In the genomic region with DNA sequence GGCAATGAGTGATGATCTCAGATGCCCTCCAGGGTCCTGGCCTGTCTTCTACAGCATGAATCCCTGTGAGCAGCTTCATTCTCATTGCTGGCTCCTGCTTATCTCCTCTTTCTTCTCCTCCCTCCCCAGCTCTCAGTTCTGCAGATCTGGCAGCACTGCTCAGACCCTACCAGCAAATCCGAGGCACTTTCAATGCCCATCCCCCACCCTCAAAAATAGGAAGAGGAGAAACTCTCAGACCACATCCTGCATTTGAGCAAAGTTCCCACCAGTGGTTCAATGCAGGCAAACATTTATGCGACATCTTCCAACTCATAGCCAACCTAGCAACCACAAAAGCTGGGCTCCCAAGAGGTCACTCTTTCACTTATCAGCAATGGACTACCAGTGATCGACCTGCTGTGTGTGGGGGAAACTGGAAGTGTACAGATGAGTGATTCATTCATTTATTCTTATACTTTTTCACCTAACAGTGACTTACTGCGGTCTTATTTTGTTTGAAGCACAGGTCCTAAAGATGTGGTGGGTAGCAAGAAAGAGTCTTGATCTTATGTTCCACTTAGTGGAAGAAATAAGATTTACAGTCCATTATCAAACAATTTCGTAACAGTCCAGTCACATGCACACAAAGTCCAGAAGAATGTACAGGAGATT, we compare ENCODE assay signal across 8 cellular contexts. TPM values are rescaled to one million over a fixed set of nuclear protein-coding genes. Genes with fewer than 3 reads are reported as not detected.
DNase-seq lines count a peak whose midpoint lies in the region; ATAC-seq lines count a peak whose summit lies in the region.

No MANE protein-coding gene starts in this region.

- H3K36me3 Mint-ChIP-seq in IgD-negative memory B cell, result peaks cover 2% of the 10 kb centered on the region
- H3K36me3 Mint-ChIP-seq in activated T-helper 17 cell treated with anti-CD3 and anti-CD28 coated beads, Interleukin-2, amount 50 U/mL, for 72 hours (ENCODE audit: low read depth), result peaks cover 5% of the 10 kb centered on the region

- no peaks in the 10 kb centered on the region for H3K27me3 Mint-ChIP-seq in IgD-negative memory B cell
- H3K27me3 Mint-ChIP-seq in activated T-helper 17 cell treated with anti-CD3 and anti-CD28 coated beads, Interleukin-2, amount 50 U/mL, for 72 hours, result no peaks in the 10 kb centered on the region

- H3K4me3 Mint-ChIP-seq in IgD-negative memory B cell, result peak overlapping the region; percentile 25 to 88 (median 62)
- peak overlapping the region; percentile 78 for H3K4me3 Mint-ChIP-seq in activated T-helper 17 cell treated with anti-CD3 and anti-CD28 coated beads, Interleukin-2, amount 50 U/mL, for 72 hours

- peaks cover 65 to 77% (median 73%) of the 10 kb centered on the region in 3 donors for H3K4me1 Mint-ChIP-seq in IgD-negative memory B cell
- peaks cover 90% of the 10 kb centered on the region for H3K4me1 Mint-ChIP-seq in activated T-helper 17 cell treated with anti-CD3 and anti-CD28 coated beads, Interleukin-2, amount 50 U/mL, for 72 hours

- DNase-seq in HT-29 (ENCODE audit: low spot score) (no peak), NCI-H748 treated with DMSO at 0.1 percent for 48 hours (lab: John Stamatoyannopoulos, UW) (no peak), NCI-H2227 treated with DMSO at 0.1 percent for 48 hours (lab: John Stamatoyannopoulos, UW) (no peak)

- H3K4me3 ChIP-seq in skin epidermis, result no peak overlapping the region

- H3K27ac ChIP-seq in skin epidermis, result peak overlapping the region in 15 of 21 experiments; percentile 5 to 87 (median 52)

- H3K9me3 Mint-ChIP-seq in IgD-negative memory B cell, result no peaks in the 10 kb centered on the region
- no peaks in the 10 kb centered on the region for H3K9me3 Mint-ChIP-seq in activated T-helper 17 cell treated with anti-CD3 and anti-CD28 coated beads, Interleukin-2, amount 50 U/mL, for 72 hours

- H3K27ac Mint-ChIP-seq in IgD-negative memory B cell, result peak overlapping the region; percentile 71 to 96 (median 90)
- H3K27ac Mint-ChIP-seq in activated T-helper 17 cell treated with anti-CD3 and anti-CD28 coated beads, Interleukin-2, amount 50 U/mL, for 72 hours, result peak overlapping the region; percentile 86

- ATAC-seq in GM18498 (IDR thresholded peaks at IDR 0.05; ENCODE audit: unreplicated experiment) (peak; percentile 59), GM21528 (IDR thresholded peaks at IDR 0.05; ENCODE audit: low FRiP score, unreplicated experiment) (peak; percentile 63)
- ATAC-seq in activated T-helper 17 cell treated with anti-CD3 and anti-CD28 coated beads, Interleukin-2, amount 50 U/mL, for 72 hours (replicated peaks), result peak; percentile 71

RNA-seq across cellular contexts. Expression of a gene that starts 5.8 kb away (rescaled TPM):
- polyA plus RNA-seq in IgD-negative memory B cell, result 14.4 TPM
- total RNA-seq in activated T-helper 17 cell treated with anti-CD3 and anti-CD28 coated beads, Interleukin-2, amount 50 U/mL, for 72 hours, result 1 to 10 TPM; 2.7 to 3.8 TPM
- 0.16 TPM in 1 of 2 replicates, not detected in the other for total RNA-seq in HT-29 (2014; rRNA removed; shearing (Covaris generic))

RNA-seq across cellular contexts. Expression of a gene that starts 21.3 kb away (rescaled TPM):
- 107 TPM for polyA plus RNA-seq in IgD-negative memory B cell
- total RNA-seq in activated T-helper 17 cell treated with anti-CD3 and anti-CD28 coated beads, Interleukin-2, amount 50 U/mL, for 72 hours, result 100 to 1,000 TPM; 146 to 148 TPM
- total RNA-seq in HT-29 (2014; rRNA removed; shearing (Covaris generic)), result 81.0 and 82.1 TPM in 2 replicates
